28 cellular contexts compared by ENCODE assay signal in the genomic region with DNA sequence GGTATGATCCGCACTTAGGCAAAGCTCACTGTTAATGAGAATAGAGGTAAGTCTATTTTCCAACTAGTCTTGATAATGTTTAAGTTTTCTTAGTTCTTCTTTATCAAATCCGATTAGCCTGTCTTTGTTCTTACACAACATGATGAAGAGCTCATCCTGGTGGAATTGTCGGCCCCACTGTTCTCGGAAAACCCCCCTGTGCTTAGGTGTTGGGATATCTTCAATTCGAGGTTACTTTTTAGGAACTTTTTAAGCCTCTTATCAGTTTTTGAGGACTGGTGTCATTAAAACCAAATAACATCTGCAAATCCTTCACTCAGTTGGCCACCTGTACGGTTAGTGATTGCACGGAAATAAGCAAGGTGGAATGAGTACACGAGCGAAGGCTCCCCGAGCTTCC.
"Had no signal": no experiment of that assay in that cellular context is flagged by ENCODE, and none has a peak within 500 bp of the region (broad histone marks: within the 10 kb centered on the region; RNA-seq: fewer than 3 reads in every experiment).

No MANE protein-coding gene starts in this region.

- H3K27me3 ChIP-seq: pancreas, stomach, suprapubic skin, tibial artery, uterus had no signal

- H3K4me3 ChIP-seq: lower lobe of right lung, pancreas, prostate gland, skin epidermis, stomach, suprapubic skin, thoracic aorta, tibial artery, uterus had no signal

- H3K36me3 Mint-ChIP-seq: mesothelial cell of epicardium; naive B cell; natural killer cell; stimulated activated naive B cell treated with anti-CD40 and anti-IgM and Interleukin-4, amounts not matched to agents 10 μg/mL and 1 μg/mL and 100 μg/mL, for 72 hours had no signal

- H3K36me3 ChIP-seq: lower lobe of right lung, pancreas, prostate gland, suprapubic skin, thoracic aorta, uterus had no signal

- H3K27ac Mint-ChIP-seq: mesothelial cell of epicardium; natural killer cell; nephron progenitor cell; stimulated activated naive B cell treated with anti-CD40 and anti-IgM and Interleukin-4, amounts not matched to agents 10 μg/mL and 1 μg/mL and 100 μg/mL, for 72 hours had no signal

- H3K27ac ChIP-seq: lower lobe of right lung, pancreas, prostate gland, skin epidermis, stomach, suprapubic skin, thoracic aorta, tibial artery, uterus had no signal

- H3K9me3 Mint-ChIP-seq: natural killer cell; nephron progenitor cell; stimulated activated naive B cell treated with anti-CD40 and anti-IgM and Interleukin-4, amounts not matched to agents 10 μg/mL and 1 μg/mL and 100 μg/mL, for 72 hours had no signal

- DNase-seq: hippocampal formation; kidney glomerular epithelial cell; left cardiac atrium; lower lobe of right lung; mammary epithelial cell; mesenchymal stem cell; naive B cell; natural killer cell; nephron progenitor cell; pancreas; posterior cingulate gyrus; retina; right cardiac atrium; stimulated activated CD4-positive, alpha-beta T cell treated with anti-CD3 and anti-CD28 coated beads, Interleukin-12 subunit alpha, Interleukin-12 subunit beta, amount 100 ng/mL, for 4 hours; stimulated activated CD4-positive, alpha-beta T cell treated with anti-CD3 and anti-CD28 coated beads, Interleukin-15, amount 100 ng/mL, for 24 hours; stimulated activated CD4-positive, alpha-beta T cell treated with anti-CD3 and anti-CD28 coated beads, Interleukin-2, amount 100 ng/mL, for 24 hours; stimulated activated CD4-positive, alpha-beta T cell treated with anti-CD3 and anti-CD28 coated beads, Interleukin-4, amount 100 ng/mL, for 1 hour; stimulated activated naive B cell treated with anti-CD40 and anti-IgM and Interleukin-4, amounts not matched to agents 10 μg/mL and 1 μg/mL and 100 μg/mL, for 72 hours; stimulated activated naive CD8-positive, alpha-beta T cell treated with anti-CD3 and anti-CD28 coated beads, Interleukin-15, Interleukin-2, amounts not matched to agents 100 U/mL and 50 U/mL, for 24 hours; stomach; tibial artery; trophoblast cell; uterus had no signal

- H3K9me3 ChIP-seq: lower lobe of right lung, pancreas, prostate gland, stomach, suprapubic skin, thoracic aorta, tibial artery, uterus had no signal

- H3K27me3 Mint-ChIP-seq: naive B cell; stimulated activated naive B cell treated with anti-CD40 and anti-IgM and Interleukin-4, amounts not matched to agents 10 μg/mL and 1 μg/mL and 100 μg/mL, for 72 hours had no signal

- H3K4me1 Mint-ChIP-seq: naive B cell; natural killer cell; stimulated activated naive B cell treated with anti-CD40 and anti-IgM and Interleukin-4, amounts not matched to agents 10 μg/mL and 1 μg/mL and 100 μg/mL, for 72 hours had no signal

- H3K4me3 Mint-ChIP-seq: mesothelial cell of epicardium; naive B cell; natural killer cell; nephron progenitor cell; stimulated activated naive B cell treated with anti-CD40 and anti-IgM and Interleukin-4, amounts not matched to agents 10 μg/mL and 1 μg/mL and 100 μg/mL, for 72 hours had no signal

- H3K4me1 ChIP-seq: lower lobe of right lung, pancreas, prostate gland, suprapubic skin, tibial artery, uterus had no signal
